ENCODE assay signal across 11 cellular contexts in genomic region chr1:33337994-33338494, GRCh38. TPM values are rescaled to one million over a fixed set of nuclear protein-coding genes. Genes with fewer than 3 reads are reported as not detected.
DNase-seq lines count a peak whose midpoint lies in the region; ATAC-seq and TF ChIP-seq lines count a peak whose summit lies in the region.
"Had no signal": no experiment of that assay in that cellular context is flagged by ENCODE, and none has a peak within 500 bp of the region (broad histone marks: within the 10 kb centered on the region; RNA-seq: fewer than 3 reads in every experiment).

No MANE protein-coding gene starts in this region.

- H3K4me3 ChIP-seq in WERI-Rb-1 (ENCODE audit: low read depth, low read length) (peak overlapping the region; percentile 13), fibroblast of pulmonary artery (replicated peaks; ENCODE audit: low read depth, low read length) (peak overlapping the region; percentile 32), parathyroid adenoma (ENCODE audit: low read depth, low read length) (no peak overlapping the region), MG63 (no peak overlapping the region)

- DNase-seq in AG08395 (ENCODE audit: low spot score) (peak; percentile 36), WERI-Rb-1 (peak; percentile 39), fibroblast of pulmonary artery (ENCODE audit: low read depth) (peak; percentile 74), OCI-M1 (lab: John Stamatoyannopoulos, UW) (no peak), left lobe of liver (ENCODE audit: low spot score) (no peak), MG63 (no peak)
- DNase-seq: CD4-positive, CD25-positive, alpha-beta regulatory T cell had no signal

- ATAC-seq in HG03139 (IDR thresholded peaks at IDR 0.05; ENCODE audit: unreplicated experiment) (no peak), left lobe of liver (no peak)
- ATAC-seq: activated naive CD4-positive, alpha-beta T cell treated with anti-CD3 and anti-CD28 coated beads, Interleukin-2, amount 50 U/mL, for 72 hours had no signal

- H3K4me2 ChIP-seq in parathyroid adenoma (ENCODE audit: low read length) = no peak overlapping the region

- H2AFZ ChIP-seq in parathyroid adenoma = no peak overlapping the region

- H3K27ac ChIP-seq in WERI-Rb-1 = peak overlapping the region; percentile 99
- peak overlapping the region; percentile 30 for H3K27ac ChIP-seq in parathyroid adenoma

- H3K36me3 ChIP-seq in WERI-Rb-1 = peaks cover 61% of the 10 kb centered on the region
- no peaks in the 10 kb centered on the region for H3K36me3 ChIP-seq in parathyroid adenoma (ENCODE audit: control insufficient read depth, insufficient read depth, low read length)
- peaks cover 69% of the 10 kb centered on the region for H3K36me3 ChIP-seq in MG63

- H3K9ac ChIP-seq in parathyroid adenoma = no peak overlapping the region

- H3K27me3 ChIP-seq in WERI-Rb-1 (ENCODE audit: insufficient read depth, low read depth, severe bottlenecking) (no peaks in the 10 kb centered on the region), parathyroid adenoma (ENCODE audit: control insufficient read depth, insufficient read depth, low read length) (no peaks in the 10 kb centered on the region), MG63 (no peaks in the 10 kb centered on the region)

- H3K79me2 ChIP-seq in parathyroid adenoma = peaks cover 42% of the 10 kb centered on the region

- peaks cover 5% of the 10 kb centered on the region for H3K4me1 ChIP-seq in parathyroid adenoma

- TF ChIP-seq CTCF in WERI-Rb-1 (IDR thresholded peaks at IDR 0.05; ENCODE audit: low read depth, low read length) (no peak), fibroblast of pulmonary artery (IDR thresholded peaks at IDR 0.05; ENCODE audit: low read length, missing control alignments) (no peak), parathyroid adenoma (IDR thresholded peaks at IDR 0.05) (no peak)

- H3K9me3 ChIP-seq in WERI-Rb-1 (ENCODE audit: severe bottlenecking) = no peaks in the 10 kb centered on the region
- no peaks in the 10 kb centered on the region for H3K9me3 ChIP-seq in parathyroid adenoma (ENCODE audit: control insufficient read depth, low read length)
- H3K9me3 ChIP-seq in MG63 = no peaks in the 10 kb centered on the region

RNA-seq across cellular contexts. Expression of gene A3GALT2, which starts 17.1 kb away (rescaled TPM):
- not detected for total RNA-seq in left lobe of liver
- not detected in 2 replicates for total RNA-seq in MG63 (2014; rRNA removed; shearing (Covaris generic); ENCODE audit: low replicate concordance)
- total RNA-seq: activated naive CD4-positive, alpha-beta T cell treated with anti-CD3 and anti-CD28 coated beads, Interleukin-2, amount 50 U/mL, for 72 hours; CD4-positive, CD25-positive, alpha-beta regulatory T cell; lung microvascular endothelial cell had no signal

Comparison
In these comparisons a context has a peak if more than half of its experiments do, and no peak if none do; other contexts are left out.
1. DNase-seq: peak in AG08395 (single experiment), WERI-Rb-1 (single experiment) and fibroblast of pulmonary artery (single experiment); none in OCI-M1 (single experiment), left lobe of liver (single experiment) and MG63 (single experiment).
2. H3K4me3 ChIP-seq: peak in WERI-Rb-1 (single experiment) and fibroblast of pulmonary artery (single experiment); none in parathyroid adenoma (single experiment) and MG63 (single experiment).